Comparison of ENCODE assay signal across 1 cellular context in genomic region chr17:30091771-30092170, GRCh38.
A peak's percentile ranks its signal among the peaks of the same experiment; 100 is the strongest.
TF ChIP-seq lines count a peak whose summit lies in the region.

No MANE protein-coding gene starts in this region.

TF ChIP-seq in SK-N-SH, 30 proteins besides CTCF, POLR2A, EP300 and RAD21 (continued from another document):
- TF ChIP-seq USF2 (IDR thresholded peaks at IDR 0.05; ENCODE audit: borderline replicate concordance, low read depth, low read length) (no peak), FOXJ3 (CRISPR knock-in tag; IDR thresholded peaks at IDR 0.05) (no peak), TCF12 (IDR thresholded peaks at IDR 0.05) (peak; percentile 34; the same call in 1 of the 2 replicates), FOXM1 (IDR thresholded peaks at IDR 0.05; ENCODE audit: low read depth) (no peak), MXI1 (IDR thresholded peaks at IDR 0.05; ENCODE audit: low read depth, low read length) (no peak), GATA2 (CRISPR knock-in tag; IDR thresholded peaks at IDR 0.05) (no peak), NFIC (IDR thresholded peaks at IDR 0.05; ENCODE audit: borderline replicate concordance) (peak; percentile 82), SIN3A (IDR thresholded peaks at IDR 0.05; ENCODE audit: borderline replicate concordance, low read depth, low read length) (no peak), REST (IDR thresholded peaks at IDR 0.05; ENCODE audit: low read depth, low read length) (0 out of 2 replicates have a peak, but pooled peaks have one; percentile 46), YY1 (IDR thresholded peaks at IDR 0.05; ENCODE audit: low read depth) (no peak), RFX5 (IDR thresholded peaks at IDR 0.05; ENCODE audit: low read length) (no peak), GABPA (IDR thresholded peaks at IDR 0.05; ENCODE audit: low read depth) (no peak), RCOR1 (IDR thresholded peaks at IDR 0.05; ENCODE audit: low read length) (no peak), ZBTB33 (IDR thresholded peaks at IDR 0.05; ENCODE audit: borderline replicate concordance, low read depth) (no peak), IRF3 (IDR thresholded peaks at IDR 0.05; ENCODE audit: low read depth, low read length) (no peak), PBX3 (IDR thresholded peaks at IDR 0.05) (peak; percentile 48; the same call in 1 of the 2 replicates), POLR2AphosphoS5 (IDR thresholded peaks at IDR 0.05; ENCODE audit: low read depth, low read length) (no peak), MAX (IDR thresholded peaks at IDR 0.05; ENCODE audit: low read depth) (0 out of 2 replicates have a peak, but pooled peaks have one; percentile 25), NRF1 (IDR thresholded peaks at IDR 0.05; ENCODE audit: low read depth, low read length) (no peak), ELF1 (IDR thresholded peaks at IDR 0.05) (no peak), RXRA (IDR thresholded peaks at IDR 0.05; ENCODE audit: borderline replicate concordance, low read depth) (no peak), MEF2A (IDR thresholded peaks at IDR 0.05; ENCODE audit: borderline replicate concordance, low read depth) (no peak), TAF1 (IDR thresholded peaks at IDR 0.05; ENCODE audit: borderline replicate concordance, low read depth, low read length) (no peak), USF1 (IDR thresholded peaks at IDR 0.05; ENCODE audit: borderline replicate concordance, low read depth) (no peak), SMC3 (IDR thresholded peaks at IDR 0.05; ENCODE audit: low read depth, low read length) (no peak), JUND (IDR thresholded peaks at IDR 0.05) (peak; percentile 34; the same call in 1 of the 2 replicates), EZH2phosphoT487 (IDR thresholded peaks at IDR 0.05; ENCODE audit: borderline replicate concordance, low read depth) (no peak), TEAD4 (IDR thresholded peaks at IDR 0.05; ENCODE audit: borderline replicate concordance, insufficient read depth) (peak; percentile 55; the same call in 1 of the 2 replicates)
